24 cellular contexts compared by ENCODE assay signal in the genomic region with DNA sequence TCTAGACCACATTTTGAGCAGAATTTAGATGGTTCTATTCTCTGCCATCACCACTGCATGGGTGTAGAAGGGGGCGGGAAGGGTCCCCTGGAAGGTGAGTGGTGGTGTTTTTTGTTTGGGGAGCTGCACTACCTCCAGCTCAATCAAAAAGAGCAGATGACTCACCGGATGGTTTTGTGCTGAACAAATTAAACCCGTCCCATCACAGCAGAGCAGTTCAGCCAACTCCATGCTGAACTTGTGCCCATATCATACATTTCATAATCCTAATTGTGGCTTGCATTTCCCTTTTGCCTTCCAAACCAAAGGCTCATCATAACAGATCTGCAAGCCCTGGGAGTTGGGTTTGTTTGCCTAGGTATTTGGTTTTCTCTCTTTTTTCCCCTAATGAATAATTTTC. TPM values are rescaled to one million over a fixed set of nuclear protein-coding genes. Genes with fewer than 3 reads are reported as not detected.
"Had no signal": no experiment of that assay in that cellular context is flagged by ENCODE, and none has a peak within 500 bp of the region (broad histone marks: within the 10 kb centered on the region; RNA-seq: fewer than 3 reads in every experiment).

No MANE protein-coding gene starts in this region.

- H3K4me3 Mint-ChIP-seq: activated CD4-positive, alpha-beta T cell treated with anti-CD3 and anti-CD28 coated beads, Interleukin-2, amount 10 ng/mL, durations not matched to agents 7 days and 5 days; mesothelial cell of epicardium; natural killer cell treated with Interleukin-12 subunit alpha and Interleukin-12 subunit beta and Interleukin-15 and Interleukin-18, amount 100 ng/mL, for 72 hours; stimulated activated memory B cell treated with anti-CD40 and anti-IgM and Interleukin-4, amounts not matched to agents 10 μg/mL and 1 μg/mL and 100 μg/mL, for 72 hours had no signal

- H3K27me3 ChIP-seq: cardiac muscle cell, right lobe of liver, tibial artery had no signal

- H3K36me3 ChIP-seq: cardiac muscle cell, gastroesophageal sphincter, heart right ventricle, left lung, neutrophil, right lobe of liver, tibial artery had no signal

- H3K4me3 ChIP-seq: cardiac muscle cell, dorsolateral prefrontal cortex, gastroesophageal sphincter, heart right ventricle, left lung, right lobe of liver, smooth muscle cell, tibial artery had no signal

- H3K4me1 Mint-ChIP-seq: activated CD4-positive, alpha-beta T cell treated with anti-CD3 and anti-CD28 coated beads, Interleukin-2, amount 10 ng/mL, durations not matched to agents 7 days and 5 days; mesothelial cell of epicardium; stimulated activated memory B cell treated with anti-CD40 and anti-IgM and Interleukin-4, amounts not matched to agents 10 μg/mL and 1 μg/mL and 100 μg/mL, for 72 hours had no signal

- H3K9ac ChIP-seq: parathyroid adenoma had no signal

- H3K36me3 Mint-ChIP-seq: mesothelial cell of epicardium; natural killer cell treated with Interleukin-12 subunit alpha and Interleukin-12 subunit beta and Interleukin-15 and Interleukin-18, amount 100 ng/mL, for 72 hours; stimulated activated memory B cell treated with anti-CD40 and anti-IgM and Interleukin-4, amounts not matched to agents 10 μg/mL and 1 μg/mL and 100 μg/mL, for 72 hours had no signal

- H3K9me3 Mint-ChIP-seq: activated CD4-positive, alpha-beta T cell treated with anti-CD3 and anti-CD28 coated beads, Interleukin-2, amount 10 ng/mL, durations not matched to agents 7 days and 5 days; mesothelial cell of epicardium; natural killer cell treated with Interleukin-12 subunit alpha and Interleukin-12 subunit beta and Interleukin-15 and Interleukin-18, amount 100 ng/mL, for 72 hours; stimulated activated memory B cell treated with anti-CD40 and anti-IgM and Interleukin-4, amounts not matched to agents 10 μg/mL and 1 μg/mL and 100 μg/mL, for 72 hours had no signal

- H3K4me1 ChIP-seq: gastroesophageal sphincter, heart right ventricle, left lung, right lobe of liver, tibial artery had no signal

- H3K9me3 ChIP-seq: gastroesophageal sphincter, left lung, neutrophil, right lobe of liver, tibial artery had no signal

- H3K27ac ChIP-seq: cardiac muscle cell, dorsolateral prefrontal cortex, epithelial cell of prostate, gastroesophageal sphincter, heart right ventricle, left lung, neutrophil, parathyroid adenoma, right lobe of liver, tibial artery had no signal

- DNase-seq: activated CD4-positive, alpha-beta T cell treated with anti-CD3 and anti-CD28 coated beads, Interleukin-2, amount 10 ng/mL, durations not matched to agents 7 days and 5 days; activated CD8-positive, alpha-beta memory T cell treated with anti-CD3 and anti-CD28 coated beads, Interleukin-2, amount 50 U/mL, for 4 hours; activated effector memory CD4-positive, alpha-beta T cell treated with anti-CD3 and anti-CD28 coated beads, Interleukin-2, amount 50 U/mL, for 16 hours; activated naive CD4-positive, alpha-beta T cell treated with anti-CD3 and anti-CD28 coated beads, Interleukin-2, amount 50 U/mL, for 16 hours; activated T-cell treated with anti-CD3 and anti-CD28 coated beads, Interleukin-2, amount 50 U/mL, for 48 hours; dorsolateral prefrontal cortex; heart right ventricle; left lung; right lobe of liver; stimulated activated CD4-positive, alpha-beta T cell treated with anti-CD3 and anti-CD28 coated beads, Interleukin-4, amount 100 ng/mL, for 4 hours; T1000; tibial artery had no signal

- H3K27ac Mint-ChIP-seq: activated CD4-positive, alpha-beta T cell treated with anti-CD3 and anti-CD28 coated beads, Interleukin-2, amount 10 ng/mL, durations not matched to agents 7 days and 5 days; mesothelial cell of epicardium; natural killer cell treated with Interleukin-12 subunit alpha and Interleukin-12 subunit beta and Interleukin-15 and Interleukin-18, amount 100 ng/mL, for 72 hours; stimulated activated memory B cell treated with anti-CD40 and anti-IgM and Interleukin-4, amounts not matched to agents 10 μg/mL and 1 μg/mL and 100 μg/mL, for 72 hours had no signal

RNA-seq across cellular contexts. Expression of gene RPH3A, which starts 53.0 kb away (rescaled TPM):
- total RNA-seq: activated CD4-positive, alpha-beta T cell treated with anti-CD3 and anti-CD28 coated beads, Interleukin-2, amount 10 ng/mL, durations not matched to agents 7 days and 5 days; kidney epithelial cell; lung microvascular endothelial cell; mesothelial cell of epicardium; natural killer cell treated with Interleukin-12 subunit alpha and Interleukin-12 subunit beta and Interleukin-15 and Interleukin-18, amount 100 ng/mL, for 72 hours; smooth muscle cell; T-helper 1 cell treated with Interleukin-12 subunit alpha and Interleukin-12 subunit beta and Interleukin-4 antibody, amounts not matched to agents 30 ng/mL and 1 ng/mL, for 36 hours had no signal
